Comparison of ENCODE assay signal across 17 cellular contexts in genomic region chr17:27733771-27734170, GRCh38.
"Had no signal": no experiment of that assay in that cellular context is flagged by ENCODE, and none has a peak within 500 bp of the region (broad histone marks: within the 10 kb centered on the region; RNA-seq: fewer than 3 reads in every experiment).

No MANE protein-coding gene starts in this region.

- ATAC-seq: gastrocnemius medialis; heart left ventricle; left lobe of liver; mucosa of descending colon; natural killer cell; stimulated activated memory B cell treated with anti-CD40 and anti-IgM and Interleukin-4, amounts not matched to agents 10 μg/mL and 1 μg/mL and 100 μg/mL, for 72 hours had no signal

- DNase-seq: activated CD4-positive, alpha-beta T cell treated with anti-CD3 and anti-CD28 coated beads, Interleukin-2, amount 50 U/mL, for 1 hour; activated CD8-positive, alpha-beta memory T cell treated with anti-CD3 and anti-CD28 coated beads for 24 hours; activated gamma-delta T cell treated with Interleukin-2 at 50 U/mL for 16 hours; central memory CD4-positive, alpha-beta T cell; cortex of kidney; effector CD4-positive, alpha-beta T cell; gastrocnemius medialis; heart left ventricle; mucosa of descending colon; natural killer cell; posterior cingulate gyrus; retina; stimulated activated CD4-positive, alpha-beta T cell treated with anti-CD3 and anti-CD28 coated beads, Interleukin-2, amount 100 ng/mL, for 48 hours; thyroid gland had no signal

- H3K9me3 ChIP-seq: gastrocnemius medialis, heart left ventricle, mucosa of descending colon, neutrophil, thyroid gland had no signal

- H3K4me1 ChIP-seq: gastrocnemius medialis, heart left ventricle had no signal

- H3K4me3 ChIP-seq: gastrocnemius medialis, heart left ventricle, mucosa of descending colon, thyroid gland had no signal

- H3K27ac ChIP-seq: gastrocnemius medialis, heart left ventricle, neutrophil, thyroid gland had no signal

- H3K27me3 ChIP-seq: thyroid gland had no signal

- H3K36me3 ChIP-seq: gastrocnemius medialis, heart left ventricle, neutrophil, thyroid gland had no signal
